16 cellular contexts compared by ENCODE assay signal in genomic region chr7:8500286-8500685, GRCh38.
DNase-seq lines count a peak whose midpoint lies in the region; ATAC-seq and TF ChIP-seq lines count a peak whose summit lies in the region.
"Had no signal": no experiment of that assay in that cellular context is flagged by ENCODE, and none has a peak within 500 bp of the region (broad histone marks: within the 10 kb centered on the region; RNA-seq: fewer than 3 reads in every experiment).

No MANE protein-coding gene starts in this region.

- no peak for TF ChIP-seq POLR2A in adrenal gland (IDR thresholded peaks at IDR 0.05)

- WGBS in adrenal gland, 4 donors: 0 to 29% (median 25%) methylated on average over 2 of the region's 2 CpGs

- no peak overlapping the region for H3K27ac ChIP-seq in adrenal gland
- H3K27ac ChIP-seq: 22Rv1, SJSA1 had no signal

- ATAC-seq in HG03108 (IDR thresholded peaks at IDR 0.05; ENCODE audit: unreplicated experiment): no peak
- ATAC-seq: HCT116 had no signal

- no peak for TF ChIP-seq CTCF in adrenal gland (IDR thresholded peaks at IDR 0.05)

- H3K36me3 ChIP-seq in adrenal gland (replicated peaks in 1 of 2): no peaks in the 10 kb centered on the region
- H3K36me3 ChIP-seq: SJSA1 had no signal

- no peaks in the 10 kb centered on the region for H3K27me3 ChIP-seq in adrenal gland
- H3K27me3 ChIP-seq: SJSA1 had no signal

- peaks cover 5 to 8% of the 10 kb centered on the region in 2 donors for H3K4me1 ChIP-seq in adrenal gland (replicated peaks in 1 of 2)
- H3K4me1 ChIP-seq: Caco-2, SJSA1 had no signal

- H3K9me3 ChIP-seq in adrenal gland (replicated peaks in 1 of 3): no peaks in the 10 kb centered on the region
- H3K9me3 ChIP-seq: Caco-2, SJSA1 had no signal

- H3K4me3 ChIP-seq in adrenal gland: no peak overlapping the region
- H3K4me3 ChIP-seq: SJSA1 had no signal

- intact Hi-C loops in adrenal gland (cut with DNase I): no loop called here

- DNase-seq in DMS 273 (lab: John Stamatoyannopoulos, UW; ENCODE audit: unreplicated experiment) (peak; percentile 18), DMS 273 treated with DMSO at 0.1 percent for 48 hours (lab: John Stamatoyannopoulos, UW) (no peak), NCI-H1694 treated with DMSO at 0.1 percent for 48 hours (lab: John Stamatoyannopoulos, UW) (peak; percentile 77), adrenal gland (peak; percentile 79 to 93 (median 88)), putamen (ENCODE audit: low spot score) (peak; percentile 7), islet precursor cell (no peak)
- no peak for DNase-seq in activated CD4-positive, alpha-beta T cell treated with anti-CD3 and anti-CD28 coated beads for 4 hours
- DNase-seq: Caco-2, GOT3, NCI-H1105 treated with DMSO at 0.1 percent for 48 hours, NCI-H187 treated with DMSO at 0.1 percent for 48 hours, NCI-H774 had no signal

Comparison
In these comparisons a context has a peak if more than half of its experiments do, and no peak if none do; other contexts are left out.
1. DNase-seq: peak in DMS 273 (single experiment), NCI-H1694 treated with DMSO at 0.1 percent for 48 hours (single experiment), adrenal gland (7 of 7) and putamen (single experiment); none in DMS 273 treated with DMSO at 0.1 percent for 48 hours (single experiment), activated CD4-positive, alpha-beta T cell treated with anti-CD3 and anti-CD28 coated beads for 4 hours (0 of 2) and islet precursor cell (single experiment).